12 cellular contexts compared by ENCODE assay signal in genomic region chr2:231684314-231685223, GRCh38. TPM values are rescaled to one million over a fixed set of nuclear protein-coding genes. Genes with fewer than 3 reads are reported as not detected.
A peak's percentile ranks its signal among the peaks of the same experiment; 100 is the strongest.
DNase-seq lines count a peak whose midpoint lies in the region; ATAC-seq, FAIRE-seq and TF ChIP-seq lines count a peak whose summit lies in the region.
"Had no signal": no experiment of that assay in that cellular context is flagged by ENCODE, and none has a peak within 500 bp of the region (broad histone marks: within the 10 kb centered on the region; RNA-seq: fewer than 3 reads in every experiment).

No MANE protein-coding gene starts in this region.

- H3K4me1 ChIP-seq in heart left ventricle: peaks cover 0 to 59% (median 13%) of the 10 kb centered on the region in 12 donors

- no peaks in the 10 kb centered on the region for H3K9me3 ChIP-seq in heart left ventricle

- no peak for FAIRE-seq in D721Med (lab: Jason Lieb, UNC)

- no peaks in the 10 kb centered on the region for H3K9me3 Mint-ChIP-seq in stimulated activated memory B cell treated with anti-CD40 and anti-IgM and Interleukin-4, amounts not matched to agents 10 μg/mL and 1 μg/mL and 100 μg/mL, for 72 hours

- no peaks in the 10 kb centered on the region for H3K36me3 Mint-ChIP-seq in stimulated activated memory B cell treated with anti-CD40 and anti-IgM and Interleukin-4, amounts not matched to agents 10 μg/mL and 1 μg/mL and 100 μg/mL, for 72 hours

- intact Hi-C loops in heart left ventricle (cut with DNase I): no loop called here

- peak overlapping the region in 5 of 12 donors; percentile 5 to 89 (median 46) for H3K27ac ChIP-seq in heart left ventricle

- H3K4me3 ChIP-seq in heart left ventricle: no peak overlapping the region
- H3K4me3 ChIP-seq: lung had no signal

- peaks cover 55% of the 10 kb centered on the region for H3K4me1 Mint-ChIP-seq in stimulated activated memory B cell treated with anti-CD40 and anti-IgM and Interleukin-4, amounts not matched to agents 10 μg/mL and 1 μg/mL and 100 μg/mL, for 72 hours

- no peak for TF ChIP-seq POLR2A in heart left ventricle (IDR thresholded peaks at IDR 0.05)

- H3K27ac Mint-ChIP-seq in stimulated activated memory B cell treated with anti-CD40 and anti-IgM and Interleukin-4, amounts not matched to agents 10 μg/mL and 1 μg/mL and 100 μg/mL, for 72 hours: peak overlapping the region; percentile 92
- H3K27ac Mint-ChIP-seq: T-helper 17 cell had no signal

- peak; percentile 75 for DNase-seq in NCI-H2171 treated with DMSO at 0.1 percent for 48 hours (lab: John Stamatoyannopoulos, UW)
- no peak for DNase-seq in NCI-H2171 (lab: John Stamatoyannopoulos, UW)
- DNase-seq in NCI-H774 (lab: John Stamatoyannopoulos, UW): peak; percentile 40
- DNase-seq in heart left ventricle: peak; percentile 57 to 73 (median 65)
- no peak for DNase-seq in D721Med (ENCODE audit: insufficient read length, low spot score)
- DNase-seq: activated CD8-positive, alpha-beta memory T cell treated with anti-CD3 and anti-CD28 coated beads, Interleukin-2, amount 50 U/mL, for 48 hours; T-helper 17 cell had no signal

- ATAC-seq in heart left ventricle (peak; percentile 18 to 61 (median 44)), HG03460 (IDR thresholded peaks at IDR 0.05; ENCODE audit: unreplicated experiment) (no peak), GM21447 (IDR thresholded peaks at IDR 0.05; ENCODE audit: unreplicated experiment) (no peak)
- ATAC-seq in stimulated activated memory B cell treated with anti-CD40 and anti-IgM and Interleukin-4, amounts not matched to agents 10 μg/mL and 1 μg/mL and 100 μg/mL, for 72 hours: no peak
- ATAC-seq: sciatic nerve, T-helper 17 cell had no signal

- no peaks in the 10 kb centered on the region for H3K36me3 ChIP-seq in heart left ventricle

- TF ChIP-seq CTCF in heart left ventricle (IDR thresholded peaks at IDR 0.05) (no peak), D721Med (IDR thresholded peaks at IDR 0.05; ENCODE audit: insufficient read depth, missing control alignments) (no peak)

- no peaks in the 10 kb centered on the region for H3K27me3 ChIP-seq in heart left ventricle

- no peak overlapping the region for H3K4me3 Mint-ChIP-seq in stimulated activated memory B cell treated with anti-CD40 and anti-IgM and Interleukin-4, amounts not matched to agents 10 μg/mL and 1 μg/mL and 100 μg/mL, for 72 hours
- H3K4me3 Mint-ChIP-seq: T-helper 17 cell had no signal

- WGBS in heart left ventricle, 4 donors: 60 to 72% (median 66%) methylated on average over 20 to 22 of the region's 22 CpGs

- H3K27me3 Mint-ChIP-seq in stimulated activated memory B cell treated with anti-CD40 and anti-IgM and Interleukin-4, amounts not matched to agents 10 μg/mL and 1 μg/mL and 100 μg/mL, for 72 hours: no peaks in the 10 kb centered on the region

RNA-seq across cellular contexts. Expression of gene PTMA, which starts 23.8 kb away (rescaled TPM):
- 100 to 1,000 TPM; 143 to 409 (median 200) TPM for total RNA-seq in heart left ventricle
- polyA plus RNA-seq in heart left ventricle: 100 to 1,000 TPM; 403 to 707 TPM

Comparison
In these comparisons a context has a peak if more than half of its experiments do, and no peak if none do; other contexts are left out.
1. DNase-seq: peak in NCI-H2171 treated with DMSO at 0.1 percent for 48 hours (single experiment), NCI-H774 (single experiment) and heart left ventricle (5 of 5); none in NCI-H2171 (single experiment) and D721Med (single experiment).
2. ATAC-seq: peak in heart left ventricle (4 of 4); none in stimulated activated memory B cell treated with anti-CD40 and anti-IgM and Interleukin-4, amounts not matched to agents 10 μg/mL and 1 μg/mL and 100 μg/mL, for 72 hours (single experiment), HG03460 (single experiment) and GM21447 (single experiment).